Comparison of ENCODE assay signal across 39 cellular contexts in genomic region chr14:63292805-63293204, GRCh38. TPM values are rescaled to one million over a fixed set of nuclear protein-coding genes. Genes with fewer than 3 reads are reported as not detected.
"Had no signal": no experiment of that assay in that cellular context is flagged by ENCODE, and none has a peak within 500 bp of the region (broad histone marks: within the 10 kb centered on the region; RNA-seq: fewer than 3 reads in every experiment).

No MANE protein-coding gene starts in this region.

- H3K9me3 ChIP-seq: MG63 had no signal

- H3K27ac ChIP-seq: KMS-11 had no signal

- DNase-seq: Karpas-422, Kasumi-1, KG1, MG63, MM.1S, MV-4-11, NCI-H1048, NCI-H1092, NCI-H1092 treated with DMSO at 0.1 percent for 48 hours, NCI-H1105, NCI-H1105 treated with DMSO at 0.1 percent for 48 hours, NCI-H1417, NCI-H1417 treated with DMSO at 0.1 percent for 48 hours, NCI-H1436, NCI-H1436 treated with DMSO at 0.1 percent for 48 hours, NCI-H146, NCI-H1694, NCI-H1694 treated with DMSO at 0.1 percent for 48 hours, NCI-H187, NCI-H187 treated with DMSO at 0.1 percent for 48 hours, NCI-H1930, NCI-H2029, NCI-H2029 treated with DMSO at 0.1 percent for 48 hours, NCI-H2081, NCI-H2081 treated with DMSO at 0.1 percent for 48 hours, NCI-H2107, NCI-H2171, NCI-H2171 treated with DMSO at 0.1 percent for 48 hours, NCI-H2227 treated with DMSO at 0.1 percent for 48 hours, NCI-H226, NCI-H345, NCI-H446, NCI-H446 treated with DMSO at 0.1 percent for 48 hours, NCI-H510A had no signal

- H3K4me2 ChIP-seq: KMS-11 had no signal

- H3K4me3 ChIP-seq: MG63 had no signal

- H3K27me3 ChIP-seq: MG63 had no signal

- H3K36me3 ChIP-seq: MG63 had no signal

- H3K9ac ChIP-seq: KMS-11 had no signal

RNA-seq across cellular contexts. Expression of gene GPHB5, which starts 25.9 kb away (rescaled TPM):
- total RNA-seq: LHCN-M2, M059J, MCF 10A, NCI-H460 had no signal
